ENCODE assay signal across 1 cellular context in genomic region chr5:173614591-173614990, GRCh38.
TF ChIP-seq lines count a peak whose summit lies in the region.

No MANE protein-coding gene starts in this region.

TF ChIP-seq in neural cell, 6 proteins besides CTCF, POLR2A, EP300 and RAD21 (continued from another document):
- TF ChIP-seq REST (IDR thresholded peaks at IDR 0.05; ENCODE audit: borderline replicate concordance) (no peak), SMC3 (conservative IDR thresholded peaks at IDR 0.05; ENCODE audit: poor library complexity) (no peak)
